ENCODE assay signal across 10 cellular contexts in the genomic region with DNA sequence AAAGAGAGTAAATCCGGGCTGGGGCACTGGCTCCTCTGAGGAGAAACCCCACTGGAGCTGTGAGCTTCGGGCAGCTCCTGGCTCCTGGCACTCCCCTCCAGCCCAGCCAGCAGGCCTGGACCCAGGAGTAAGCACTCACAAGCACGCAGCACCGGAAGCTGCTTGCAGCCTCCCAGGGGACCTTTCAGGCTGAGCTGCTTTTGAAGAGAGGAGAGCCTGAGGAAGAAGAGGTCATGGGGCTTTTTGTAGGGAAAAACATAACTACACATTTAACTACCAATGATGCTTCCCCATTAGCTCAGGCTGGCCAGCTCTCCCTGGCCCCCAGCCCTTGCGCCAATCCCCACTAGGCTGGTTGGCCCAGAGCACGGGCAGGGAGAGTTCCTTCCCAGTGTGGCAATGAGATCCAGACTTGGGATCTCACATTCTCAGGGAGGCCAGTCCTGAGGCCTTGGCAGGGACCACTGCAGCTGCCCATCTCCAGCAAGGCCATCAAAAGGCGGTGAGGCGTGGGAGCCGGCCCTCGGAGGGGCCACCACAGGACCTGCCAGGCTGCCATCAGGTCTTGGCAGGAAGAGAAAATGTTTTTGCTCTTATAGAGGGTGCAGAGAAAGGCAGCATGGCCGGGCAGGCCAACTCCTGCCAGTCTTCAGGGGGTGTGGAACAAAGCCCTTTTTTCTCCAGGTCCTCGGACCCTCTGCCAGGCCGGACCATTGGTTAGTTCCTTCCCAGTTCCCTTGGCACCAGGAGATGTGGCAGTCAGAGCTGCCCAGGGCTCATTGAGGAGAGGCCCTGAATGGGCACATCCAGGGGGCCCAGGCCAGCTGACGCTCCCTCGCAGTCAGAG. TPM values are rescaled to one million over a fixed set of nuclear protein-coding genes. Genes with fewer than 3 reads are reported as not detected.
DNase-seq lines count a peak whose midpoint lies in the region; ATAC-seq lines count a peak whose summit lies in the region.
"Had no signal": no experiment of that assay in that cellular context is flagged by ENCODE, and none has a peak within 500 bp of the region (broad histone marks: within the 10 kb centered on the region; RNA-seq: fewer than 3 reads in every experiment).

No MANE protein-coding gene starts in this region.

- intact Hi-C loops in Right ventricle myocardium superior (cut with DNase I) = no loop called here
- intact Hi-C loops in cardiac septum (cut with DNase I) = no loop called here

- ATAC-seq in Right ventricle myocardium superior (ENCODE audit: poor library complexity) (peak; percentile 71), HG02678 (IDR thresholded peaks at IDR 0.05; ENCODE audit: unreplicated experiment) (no peak)

- DNase-seq in Right ventricle myocardium superior = peak; percentile 63
- DNase-seq in cardiac septum (ENCODE audit: low spot score) = no peak
- DNase-seq in cerebellar cortex (ENCODE audit: low spot score) = peak; percentile 16
- DNase-seq in medulla oblongata (ENCODE audit: extremely low spot score) = peak; percentile 79
- no peak for DNase-seq in stimulated activated CD8-positive, alpha-beta memory T cell treated with anti-CD3 and anti-CD28 coated beads, Interleukin-4, amount 100 ng/mL, for 48 hours
- no peak for DNase-seq in NCI-H2196 treated with DMSO at 0.1 percent for 48 hours (lab: John Stamatoyannopoulos, UW; ENCODE audit: unreplicated experiment)
- no peak for DNase-seq in activated effector memory CD4-positive, alpha-beta T cell treated with Interleukin-2 at 50 U/mL for 16 hours
- DNase-seq: activated CD4-positive, alpha-beta T cell treated with anti-CD3 and anti-CD28 coated beads for 1 hour; naive B cell had no signal

RNA-seq across cellular contexts. Expression of gene MFGE8, which starts 41.5 kb away (rescaled TPM):
- 290 TPM for total RNA-seq in Right ventricle myocardium superior
- total RNA-seq in cardiac septum = 1,071 TPM

RNA-seq across cellular contexts. Expression of gene HAPLN3, which starts 59.3 kb away (rescaled TPM):
- total RNA-seq in Right ventricle myocardium superior (2.0 TPM), cardiac septum (9.8 TPM)

Comparison
In these comparisons a context has a peak if more than half of its experiments do, and no peak if none do; other contexts are left out.
1. DNase-seq: peak in Right ventricle myocardium superior (single experiment), cerebellar cortex (single experiment) and medulla oblongata (single experiment); none in cardiac septum (single experiment), stimulated activated CD8-positive, alpha-beta memory T cell treated with anti-CD3 and anti-CD28 coated beads, Interleukin-4, amount 100 ng/mL, for 48 hours (single experiment), NCI-H2196 treated with DMSO at 0.1 percent for 48 hours (single experiment) and activated effector memory CD4-positive, alpha-beta T cell treated with Interleukin-2 at 50 U/mL for 16 hours (single experiment).